In the genomic region with DNA sequence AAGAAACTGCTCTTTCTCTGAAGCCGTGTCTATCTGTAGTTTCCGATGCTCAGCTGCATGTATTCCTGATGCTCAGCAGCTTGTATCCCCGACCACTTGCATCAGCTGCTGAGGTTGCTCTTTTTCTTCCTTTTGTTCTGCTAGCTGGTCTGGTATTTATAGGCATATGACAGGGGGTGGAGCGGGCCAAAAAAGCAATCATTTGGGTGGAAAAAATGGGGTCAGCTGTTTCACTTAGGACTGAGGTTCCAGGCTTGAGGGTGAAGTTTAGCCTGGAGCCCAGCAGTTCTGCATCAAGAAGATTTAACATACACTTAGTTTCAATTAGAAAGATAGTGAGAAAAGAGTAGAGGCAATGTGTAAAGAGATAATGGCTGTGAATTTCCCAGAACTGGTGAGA, we compare ENCODE assay signal across 13 cellular contexts. TPM values are rescaled to one million over a fixed set of nuclear protein-coding genes. Genes with fewer than 3 reads are reported as not detected.
A peak's percentile ranks its signal among the peaks of the same experiment; 100 is the strongest.
DNase-seq lines count a peak whose midpoint lies in the region; ATAC-seq and TF ChIP-seq lines count a peak whose summit lies in the region.
"Had no signal": no experiment of that assay in that cellular context is flagged by ENCODE, and none has a peak within 500 bp of the region (broad histone marks: within the 10 kb centered on the region; RNA-seq: fewer than 3 reads in every experiment).

No MANE protein-coding gene starts in this region.

- peak overlapping the region; percentile 90 for H3K27ac Mint-ChIP-seq in dendritic cell treated with granulocyte-macrophage colony-stimulating factor and Interleukin-4, amounts not matched to agents 40 ng/mL and 50 ng/mL, for 4 days
- H3K27ac Mint-ChIP-seq in progenitor cell of endocrine pancreas: peak overlapping the region; percentile 2
- H3K27ac Mint-ChIP-seq: activated CD4-positive, alpha-beta T cell treated with anti-CD3 and anti-CD28 coated beads, Interleukin-2, amount 10 ng/mL, durations not matched to agents 7 days and 5 days; neural progenitor cell had no signal

- DNase-seq in SK-N-SH (peak; percentile 15), NCI-H69 (lab: John Stamatoyannopoulos, UW) (peak; percentile 81), progenitor cell of endocrine pancreas (ENCODE audit: low spot score, unreplicated experiment) (no peak), kidney glomerular epithelial cell (lab: John Stamatoyannopoulos, UW) (no peak), NCI-H510A (lab: John Stamatoyannopoulos, UW) (no peak)
- DNase-seq in stimulated activated CD4-positive, alpha-beta T cell treated with anti-CD3 and anti-CD28 coated beads, Interleukin-12 subunit alpha, Interleukin-12 subunit beta, amount 100 ng/mL, for 4 hours: no peak
- DNase-seq: activated CD4-positive, alpha-beta T cell treated with anti-CD3 and anti-CD28 coated beads, Interleukin-2, amount 10 ng/mL, durations not matched to agents 7 days and 5 days; activated effector memory CD4-positive, alpha-beta T cell treated with Interleukin-2 at 50 U/mL for 16 hours; NCI-H2107; PC-3 had no signal

- H2AFZ ChIP-seq in SK-N-SH (ENCODE audit: low read depth): no peak overlapping the region
- H2AFZ ChIP-seq: neural progenitor cell had no signal

- H3K27me3 Mint-ChIP-seq in dendritic cell treated with granulocyte-macrophage colony-stimulating factor and Interleukin-4, amounts not matched to agents 40 ng/mL and 50 ng/mL, for 4 days: no peaks in the 10 kb centered on the region
- no peaks in the 10 kb centered on the region for H3K27me3 Mint-ChIP-seq in progenitor cell of endocrine pancreas
- H3K27me3 Mint-ChIP-seq: activated CD4-positive, alpha-beta T cell treated with anti-CD3 and anti-CD28 coated beads, Interleukin-2, amount 10 ng/mL, durations not matched to agents 7 days and 5 days had no signal

- 82% methylated on average over 4 of the region's 4 CpGs for WGBS in SK-N-SH (ENCODE audit: low lambda C conversion rate)

- TF ChIP-seq EP300 in SK-N-SH (IDR thresholded peaks at IDR 0.05; ENCODE audit: borderline replicate concordance in 1 of 2, low read depth in 1 of 2, low read length in 1 of 2): no peak

- no peaks in the 10 kb centered on the region for H3F3A ChIP-seq in SK-N-SH (replicated peaks; ENCODE audit: insufficient read depth)

- CTCF ChIA-PET in SK-N-SH (lab: Yijun Ruan, JAX): no interaction called here

- peaks cover 1 to 2% of the 10 kb centered on the region in 2 experiments; a peak in 2 of 4 replicates for H3K4me1 ChIP-seq in SK-N-SH (ENCODE audit: control insufficient read depth in 1 of 2, insufficient read depth in 2 of 2, low read depth in 1 of 2, low read length in 1 of 2)
- H3K4me1 ChIP-seq: neural progenitor cell had no signal

- H3K36me3 Mint-ChIP-seq in dendritic cell treated with granulocyte-macrophage colony-stimulating factor and Interleukin-4, amounts not matched to agents 40 ng/mL and 50 ng/mL, for 4 days (ENCODE audit: low read depth): peaks cover 10% of the 10 kb centered on the region
- H3K36me3 Mint-ChIP-seq in progenitor cell of endocrine pancreas (ENCODE audit: insufficient read depth): peaks cover 15% of the 10 kb centered on the region

- no peak overlapping the region for H3K9ac ChIP-seq in SK-N-SH
- H3K9ac ChIP-seq: neural progenitor cell had no signal

- H3K4me3 ChIP-seq in SK-N-SH (ENCODE audit: low read depth in 2 of 2, low read length in 1 of 2): no peak overlapping the region
- H3K4me3 ChIP-seq: neural progenitor cell had no signal

- peaks cover 54% of the 10 kb centered on the region for H3K4me1 Mint-ChIP-seq in dendritic cell treated with granulocyte-macrophage colony-stimulating factor and Interleukin-4, amounts not matched to agents 40 ng/mL and 50 ng/mL, for 4 days (ENCODE audit: low read depth)
- peaks cover 17% of the 10 kb centered on the region for H3K4me1 Mint-ChIP-seq in progenitor cell of endocrine pancreas (ENCODE audit: low read depth)

- H3K4me2 ChIP-seq in SK-N-SH: no peak overlapping the region
- H3K4me2 ChIP-seq: neural progenitor cell had no signal

- no peaks in the 10 kb centered on the region for H3K9me3 Mint-ChIP-seq in dendritic cell treated with granulocyte-macrophage colony-stimulating factor and Interleukin-4, amounts not matched to agents 40 ng/mL and 50 ng/mL, for 4 days
- H3K9me3 Mint-ChIP-seq in progenitor cell of endocrine pancreas (ENCODE audit: low read depth): peaks cover 38% of the 10 kb centered on the region

- no peaks in the 10 kb centered on the region for H3K9me2 ChIP-seq in SK-N-SH

- TF ChIP-seq CTCF in SK-N-SH (IDR thresholded peaks at IDR 0.05) (no peak), progenitor cell of endocrine pancreas (IDR thresholded peaks at IDR 0.05; ENCODE audit: unreplicated experiment) (no peak)

- H3K36me3 ChIP-seq in SK-N-SH (replicated peaks in 1 of 2; ENCODE audit: control insufficient read depth in 1 of 2, insufficient read depth in 2 of 2, low read length in 1 of 2): no peaks in the 10 kb centered on the region
- H3K36me3 ChIP-seq: neural progenitor cell had no signal

- H3K27ac ChIP-seq in SK-N-SH (ENCODE audit: low read depth in 2 of 2, low read length in 1 of 2): no peak overlapping the region
- H3K27ac ChIP-seq: neural progenitor cell had no signal

- H3K79me2 ChIP-seq in SK-N-SH (ENCODE audit: insufficient read depth): no peaks in the 10 kb centered on the region

- POLR2A ChIA-PET in SK-N-SH (lab: Yijun Ruan, JAX): no interaction called here

- no peak for TF ChIP-seq RAD21 in SK-N-SH (IDR thresholded peaks at IDR 0.05; ENCODE audit: low read length)

- ATAC-seq in SK-N-SH treated with all-trans-retinoic acid at 6 μM for 48 hours: no peak
- ATAC-seq: PC-3 had no signal

- intact Hi-C loops in dendritic cell treated with granulocyte-macrophage colony-stimulating factor and Interleukin-4, amounts not matched to agents 40 ng/mL and 50 ng/mL, for 4 days (cut with micrococcal nuclease): no loop called here

- peak overlapping the region; percentile 30 for H3K4me3 Mint-ChIP-seq in dendritic cell treated with granulocyte-macrophage colony-stimulating factor and Interleukin-4, amounts not matched to agents 40 ng/mL and 50 ng/mL, for 4 days
- no peak overlapping the region for H3K4me3 Mint-ChIP-seq in progenitor cell of endocrine pancreas (ENCODE audit: low read depth)
- H3K4me3 Mint-ChIP-seq: activated CD4-positive, alpha-beta T cell treated with anti-CD3 and anti-CD28 coated beads, Interleukin-2, amount 10 ng/mL, durations not matched to agents 7 days and 5 days; neural progenitor cell had no signal

- no peaks in the 10 kb centered on the region for H4K20me1 ChIP-seq in SK-N-SH (ENCODE audit: insufficient read depth)

- no peaks in the 10 kb centered on the region for H3K9me3 ChIP-seq in SK-N-SH

- no peaks in the 10 kb centered on the region for H3K27me3 ChIP-seq in SK-N-SH (ENCODE audit: insufficient read depth)
- H3K27me3 ChIP-seq: neural progenitor cell had no signal

TF ChIP-seq in SK-N-SH, 30 proteins besides CTCF, POLR2A, EP300 and RAD21 (continues in another document):
- TF ChIP-seq, protein P1, sequence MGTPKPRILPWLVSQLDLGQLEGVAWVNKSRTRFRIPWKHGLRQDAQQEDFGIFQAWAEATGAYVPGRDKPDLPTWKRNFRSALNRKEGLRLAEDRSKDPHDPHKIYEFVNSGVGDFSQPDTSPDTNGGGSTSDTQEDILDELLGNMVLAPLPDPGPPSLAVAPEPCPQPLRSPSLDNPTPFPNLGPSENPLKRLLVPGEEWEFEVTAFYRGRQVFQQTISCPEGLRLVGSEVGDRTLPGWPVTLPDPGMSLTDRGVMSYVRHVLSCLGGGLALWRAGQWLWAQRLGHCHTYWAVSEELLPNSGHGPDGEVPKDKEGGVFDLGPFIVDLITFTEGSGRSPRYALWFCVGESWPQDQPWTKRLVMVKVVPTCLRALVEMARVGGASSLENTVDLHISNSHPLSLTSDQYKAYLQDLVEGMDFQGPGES (IDR thresholded peaks at IDR 0.05; ENCODE audit: low read depth, low read length): no peak

TF ChIP-seq in SK-N-SH treated with all-trans-retinoic acid at 6 μM for 48 hours, 23 proteins besides CTCF, POLR2A, EP300 and RAD21:
- TF ChIP-seq ZFP30 (CRISPR knock-in tag; IDR thresholded peaks at IDR 0.05): no peak
- TF ChIP-seq PPARA (CRISPR knock-in tag; IDR thresholded peaks at IDR 0.05; ENCODE audit: borderline replicate concordance): no peak
TF ChIP-seq in SK-N-SH treated with all-trans-retinoic acid at 6 μM for 48 hours: peak in this region for 0.

RNA-seq across cellular contexts. Expression of a gene that starts 23.6 kb away (rescaled TPM):
- 8.6 and 11.6 TPM in 2 replicates for polyA plus RNA-seq in SK-N-SH (2012; rRNA removed)
- 14.1 and 20.2 TPM in 2 replicates for polyA plus RNA-seq in SK-N-SH (2012; cell fraction: cytosol; rRNA removed)
- polyA plus RNA-seq in SK-N-SH (2012; cell fraction: nucleus; rRNA removed): 4.7 and 7.5 TPM in 2 replicates
- 29.2 and 31.9 TPM in 2 replicates for total RNA-seq in progenitor cell of endocrine pancreas

Comparison
In these comparisons a context has a peak if more than half of its experiments do, and no peak if none do; other contexts are left out.
1. DNase-seq: peak in SK-N-SH (single experiment) and NCI-H69 (single experiment); none in progenitor cell of endocrine pancreas (single experiment), kidney glomerular epithelial cell (single experiment), NCI-H510A (single experiment) and stimulated activated CD4-positive, alpha-beta T cell treated with anti-CD3 and anti-CD28 coated beads, Interleukin-12 subunit alpha, Interleukin-12 subunit beta, amount 100 ng/mL, for 4 hours (single experiment).